Comparison of ENCODE assay signal across 13 cellular contexts in the genomic region with DNA sequence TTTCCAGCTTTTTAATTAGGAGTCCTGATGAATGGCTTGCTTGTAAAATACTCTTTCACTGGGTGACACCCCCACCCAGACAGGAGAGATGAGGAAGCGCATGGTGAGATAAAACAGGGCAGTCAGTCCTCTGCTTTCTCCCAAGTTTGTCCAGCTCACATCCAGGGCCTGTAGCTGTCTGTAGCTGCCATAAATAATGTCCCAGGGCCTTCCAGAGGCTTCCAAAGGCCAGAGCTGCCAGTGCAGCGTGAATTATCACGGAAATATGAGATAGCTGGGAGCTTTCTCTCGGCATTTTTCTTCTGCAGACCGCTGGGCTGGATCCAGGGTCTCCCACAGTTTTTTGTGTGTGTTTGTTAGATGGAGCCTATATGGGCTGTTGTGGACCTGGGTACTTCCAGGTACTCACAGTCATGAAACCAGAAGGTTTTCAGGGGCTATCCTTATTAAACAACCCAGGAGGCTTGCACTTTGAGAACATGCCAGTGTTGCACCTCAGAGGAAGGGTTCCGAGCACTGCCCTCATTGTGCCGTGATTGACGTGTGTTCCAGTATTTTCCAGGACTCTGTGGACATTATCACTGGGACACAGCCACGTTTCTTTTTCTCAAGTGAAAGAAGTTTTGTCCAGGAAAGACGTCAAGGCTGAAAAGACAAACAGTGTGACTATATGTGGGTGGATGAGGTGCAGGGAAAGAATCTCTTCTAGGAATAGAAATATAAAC.
A peak's percentile ranks its signal among the peaks of the same experiment; 100 is the strongest.
DNase-seq lines count a peak whose midpoint lies in the region; ATAC-seq and TF ChIP-seq lines count a peak whose summit lies in the region.
"Had no signal": no experiment of that assay in that cellular context is flagged by ENCODE, and none has a peak within 500 bp of the region (broad histone marks: within the 10 kb centered on the region; RNA-seq: fewer than 3 reads in every experiment).

No MANE protein-coding gene starts in this region.

- peaks cover 28% of the 10 kb centered on the region for H3K4me1 Mint-ChIP-seq in chondrocyte (ENCODE audit: low read depth)

- H3K9me3 Mint-ChIP-seq in chondrocyte (ENCODE audit: low read depth) = peaks cover 2% of the 10 kb centered on the region

- no peaks in the 10 kb centered on the region for H3K27me3 Mint-ChIP-seq in chondrocyte (ENCODE audit: low read depth)

- intact Hi-C loops in sciatic nerve (cut with DNase I) = no loop called here

- ATAC-seq in sciatic nerve = peak; percentile 71

- peak; percentile 62 for DNase-seq in ELF-1 (ENCODE audit: low read depth, low spot score)
- DNase-seq in chondrocyte (ENCODE audit: low spot score) = no peak
- DNase-seq in hepatic stellate cell (ENCODE audit: low spot score) = peak; percentile 35
- DNase-seq in sciatic nerve (ENCODE audit: low spot score) = no peak
- no peak for DNase-seq in NCI-H146 treated with DMSO at 0.1 percent for 48 hours (lab: John Stamatoyannopoulos, UW; ENCODE audit: unreplicated experiment)
- no peak for DNase-seq in foreskin melanocyte
- no peak for DNase-seq in HuH-7.5 (ENCODE audit: low spot score)
- DNase-seq in DMS 273 (lab: John Stamatoyannopoulos, UW; ENCODE audit: unreplicated experiment) = no peak
- DNase-seq: activated CD4-positive, alpha-beta T cell treated with anti-CD3 and anti-CD28 coated beads for 48 hours; activated effector memory CD4-positive, alpha-beta T cell treated with anti-CD3 and anti-CD28 coated beads, Interleukin-2, amount 50 U/mL, for 16 hours; Kasumi-1; NCI-H2107; small intestine had no signal

- no peak overlapping the region for H3K4me3 Mint-ChIP-seq in chondrocyte (ENCODE audit: unreplicated experiment)

- no peak for TF ChIP-seq CTCF in chondrocyte (IDR thresholded peaks at IDR 0.05)

- H3K27ac Mint-ChIP-seq in chondrocyte (ENCODE audit: unreplicated experiment) = peak overlapping the region; percentile 86

- peaks cover 1% of the 10 kb centered on the region for H3K36me3 Mint-ChIP-seq in chondrocyte (ENCODE audit: low read depth)

Comparison
In these comparisons a context has a peak if more than half of its experiments do, and no peak if none do; other contexts are left out.
1. DNase-seq: peak in ELF-1 (single experiment) and hepatic stellate cell (single experiment); none in chondrocyte (single experiment), sciatic nerve (single experiment), NCI-H146 treated with DMSO at 0.1 percent for 48 hours (single experiment), foreskin melanocyte (single experiment), HuH-7.5 (single experiment) and DMS 273 (single experiment).